9 cellular contexts compared by ENCODE assay signal in genomic region chr18:36075862-36076587, GRCh38. TPM values are rescaled to one million over a fixed set of nuclear protein-coding genes. Genes with fewer than 3 reads are reported as not detected.
A peak's percentile ranks its signal among the peaks of the same experiment; 100 is the strongest.
DNase-seq lines count a peak whose midpoint lies in the region; ATAC-seq and TF ChIP-seq lines count a peak whose summit lies in the region.
"Had no signal": no experiment of that assay in that cellular context is flagged by ENCODE, and none has a peak within 500 bp of the region (broad histone marks: within the 10 kb centered on the region; RNA-seq: fewer than 3 reads in every experiment).

No MANE protein-coding gene starts in this region.

- BruUV-seq in A673 (replicated peaks; lab: Mats Ljungman, UMichigan) = no TSS peak

- peak; percentile 93 for DNase-seq in DMS79 (lab: John Stamatoyannopoulos, UW)
- DNase-seq in SIG-M5 (lab: John Stamatoyannopoulos, UW) = peak; percentile 58
- peak; percentile 70 for DNase-seq in kidney tubule cell (ENCODE audit: low spot score)
- DNase-seq in CD4-positive, alpha-beta T cell = no peak
- DNase-seq in stimulated activated CD4-positive, alpha-beta T cell treated with anti-CD3 and anti-CD28 coated beads, Interleukin-2, amount 100 ng/mL, for 48 hours = no peak
- no peak for DNase-seq in T-helper 2 cell
- no peak for DNase-seq in A673 (ENCODE audit: low spot score)
- DNase-seq: dermis blood vessel endothelial cell had no signal

- no peaks in the 10 kb centered on the region for H3K27me3 ChIP-seq in CD4-positive, alpha-beta T cell (ENCODE audit: control insufficient read depth, insufficient read depth, low read length)
- no peaks in the 10 kb centered on the region for H3K27me3 ChIP-seq in A673 (replicated peaks; ENCODE audit: insufficient read depth, low read depth, low read length, poor library complexity)

- H3K27ac Mint-ChIP-seq in CD4-positive, alpha-beta T cell = no peak overlapping the region

- TF ChIP-seq CTCF in CD4-positive, alpha-beta T cell (IDR thresholded peaks at IDR 0.05) = no peak
- TF ChIP-seq CTCF in A673 (conservative IDR thresholded peaks at IDR 0.05; ENCODE audit: low read depth, low read length) = no peak

- no peak overlapping the region for H3K4me3 ChIP-seq in A673 (ENCODE audit: low read depth, low read length, poor library complexity, severe bottlenecking)

- peaks cover 9% of the 10 kb centered on the region for H3K9me3 ChIP-seq in CD4-positive, alpha-beta T cell (ENCODE audit: control insufficient read depth, low read length)
- no peaks in the 10 kb centered on the region for H3K9me3 ChIP-seq in A673 (ENCODE audit: low read depth, low read length, poor library complexity, severe bottlenecking)

- no peaks in the 10 kb centered on the region for H3K36me3 Mint-ChIP-seq in CD4-positive, alpha-beta T cell (ENCODE audit: low read depth)

- peak; percentile 68 for ATAC-seq in HG02981 (IDR thresholded peaks at IDR 0.05; ENCODE audit: unreplicated experiment)
- no peak for ATAC-seq in CD4-positive, alpha-beta T cell (ENCODE audit: poor library complexity)

- no peak overlapping the region for H3K4me3 Mint-ChIP-seq in CD4-positive, alpha-beta T cell

- CTCF ChIA-PET in CD4-positive, alpha-beta T cell (lab: Charles Lee) = interaction anchor here (0.5 kb wide), 1 partner anchor 45 kb away, joined by 3 read pairs; no protein-coding TSS in a partner anchor
- CTCF ChIA-PET in A673 (lab: Charles Lee) = no interaction called here

- peaks cover 2% of the 10 kb centered on the region for H3K9me3 Mint-ChIP-seq in CD4-positive, alpha-beta T cell

- H3K4me1 ChIP-seq in A673 (ENCODE audit: insufficient read depth, low read length, poor library complexity, severe bottlenecking) = no peaks in the 10 kb centered on the region

- peaks cover 31% of the 10 kb centered on the region for H3K27me3 Mint-ChIP-seq in CD4-positive, alpha-beta T cell

- H3K4me1 Mint-ChIP-seq in CD4-positive, alpha-beta T cell (ENCODE audit: low read depth) = no peaks in the 10 kb centered on the region

- H3K27ac ChIP-seq in CD4-positive, alpha-beta T cell (ENCODE audit: low read depth, low read length) = no peak overlapping the region
- H3K27ac ChIP-seq in A673 (ENCODE audit: low read depth, low read length, poor library complexity, severe bottlenecking) = no peak overlapping the region

- intact Hi-C loops in CD4-positive, alpha-beta T cell (cut with DNase I, micrococcal nuclease) = no loop called here
- intact Hi-C loops in A673 (cut with micrococcal nuclease; ENCODE audit: unreplicated experiment) = no loop called here

- no peaks in the 10 kb centered on the region for H3K36me3 ChIP-seq in A673 (ENCODE audit: insufficient read depth, low read length, poor library complexity, severe bottlenecking)

- POLR2A ChIA-PET in CD4-positive, alpha-beta T cell (lab: Charles Lee) = no interaction called here
- POLR2A ChIA-PET in A673 (lab: Charles Lee; ENCODE audit: low non-redundant PET) = no interaction called here

RNA-seq across cellular contexts. Expression of gene RPRD1A, which starts 8.7 kb away (rescaled TPM):
- 10 to 100 TPM; 21.8 to 25.1 TPM for total RNA-seq in CD4-positive, alpha-beta T cell
- 65.1 and 66.1 TPM in 2 replicates for total RNA-seq in A673 (2021)

RNA-seq across cellular contexts. Expression of gene SLC39A6, which starts 53.1 kb away (rescaled TPM):
- 10 to 100 TPM; 10.6 to 11.0 TPM for total RNA-seq in CD4-positive, alpha-beta T cell
- 58.1 and 70.7 TPM in 2 replicates for total RNA-seq in A673 (2021)

RNA-seq across cellular contexts. Expression of gene ELP2, which starts 53.7 kb away (rescaled TPM):
- total RNA-seq in CD4-positive, alpha-beta T cell = 100 to 1,000 TPM; 200 to 206 TPM
- total RNA-seq in A673 (2021) = 96.5 and 110 TPM in 2 replicates

Comparison
In these comparisons a context has a peak if more than half of its experiments do, and no peak if none do; other contexts are left out.
1. DNase-seq: peak in DMS79 (single experiment), SIG-M5 (single experiment) and kidney tubule cell (single experiment); none in CD4-positive, alpha-beta T cell (0 of 10), stimulated activated CD4-positive, alpha-beta T cell treated with anti-CD3 and anti-CD28 coated beads, Interleukin-2, amount 100 ng/mL, for 48 hours (0 of 2), T-helper 2 cell (0 of 5) and A673 (single experiment).